Comparison of ENCODE assay signal across 29 cellular contexts in the genomic region with DNA sequence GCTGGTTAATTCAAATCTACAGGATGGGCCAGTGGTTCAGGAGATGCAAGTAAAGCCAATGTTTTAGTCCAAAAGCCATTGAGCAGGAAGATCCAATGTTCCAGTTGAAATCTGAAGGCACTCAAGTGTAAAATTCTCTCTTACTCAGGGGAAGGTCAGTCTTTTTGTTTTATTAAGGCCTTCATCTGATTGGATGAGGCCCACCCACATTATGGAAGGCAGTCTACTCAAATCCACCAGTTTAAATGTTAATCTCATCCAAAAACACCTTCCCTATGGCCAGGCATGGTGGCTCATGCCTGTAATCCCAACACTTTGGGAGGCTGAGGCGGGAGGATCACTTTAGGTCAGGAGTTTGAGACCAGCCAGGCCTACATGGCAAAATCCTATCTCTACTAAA. TPM values are rescaled to one million over a fixed set of nuclear protein-coding genes. Genes with fewer than 3 reads are reported as not detected.
"Had no signal": no experiment of that assay in that cellular context is flagged by ENCODE, and none has a peak within 500 bp of the region (broad histone marks: within the 10 kb centered on the region; RNA-seq: fewer than 3 reads in every experiment).

No MANE protein-coding gene starts in this region.

- ATAC-seq: stimulated activated effector memory CD8-positive, alpha-beta T cell treated with anti-CD3 and anti-CD28 coated beads, Interleukin-12 subunit alpha, Interleukin-12 subunit beta, amount 100 ng/mL, for 72 hours; stimulated activated memory B cell treated with anti-CD40 and anti-IgM and Interleukin-4, amounts not matched to agents 10 μg/mL and 1 μg/mL and 100 μg/mL, for 72 hours; stimulated activated naive B cell treated with anti-CD40 and anti-IgM and Interleukin-4, amounts not matched to agents 10 μg/mL and 1 μg/mL and 100 μg/mL, for 72 hours; stimulated activated naive CD8-positive, alpha-beta T cell treated with anti-CD3 and anti-CD28 coated beads, Interleukin-15, amount 100 ng/mL, for 72 hours; stimulated activated naive CD8-positive, alpha-beta T cell treated with anti-CD3 and anti-CD28 coated beads, Interleukin-15, Interleukin-2, amounts not matched to agents 100 U/mL and 50 U/mL, for 24 hours; upper lobe of right lung had no signal

- H3K36me3 ChIP-seq: stomach, suprapubic skin, thoracic aorta, thyroid gland, tibial artery, tibial nerve, transverse colon, upper lobe of left lung, upper lobe of right lung, uterus, vagina had no signal

- H3K4me1 Mint-ChIP-seq: stimulated activated effector memory CD8-positive, alpha-beta T cell treated with anti-CD3 and anti-CD28 coated beads, Interleukin-12 subunit alpha, Interleukin-12 subunit beta, amount 100 ng/mL, for 72 hours; stimulated activated naive B cell treated with anti-CD40 and anti-IgM and Interleukin-4, amounts not matched to agents 10 μg/mL and 1 μg/mL and 100 μg/mL, for 72 hours; stimulated activated naive CD8-positive, alpha-beta T cell treated with anti-CD3 and anti-CD28 coated beads, Interleukin-15, amount 100 ng/mL, for 72 hours had no signal

- H3K4me3 Mint-ChIP-seq: stimulated activated effector memory CD8-positive, alpha-beta T cell treated with anti-CD3 and anti-CD28 coated beads, Interleukin-12 subunit alpha, Interleukin-12 subunit beta, amount 100 ng/mL, for 72 hours; stimulated activated memory B cell treated with anti-CD40 and anti-IgM and Interleukin-4, amounts not matched to agents 10 μg/mL and 1 μg/mL and 100 μg/mL, for 72 hours; stimulated activated naive B cell treated with anti-CD40 and anti-IgM and Interleukin-4, amounts not matched to agents 10 μg/mL and 1 μg/mL and 100 μg/mL, for 72 hours; stimulated activated naive CD8-positive, alpha-beta T cell treated with anti-CD3 and anti-CD28 coated beads, Interleukin-15, amount 100 ng/mL, for 72 hours; stimulated activated naive CD8-positive, alpha-beta T cell treated with anti-CD3 and anti-CD28 coated beads, Interleukin-15, Interleukin-2, amounts not matched to agents 100 ng/mL and 50 ng/mL, for 24 hours; type B pancreatic cell had no signal

- H3K9me3 ChIP-seq: stomach, suprapubic skin, testis, thoracic aorta, thyroid gland, tibial artery, tibial nerve, transverse colon, upper lobe of left lung, upper lobe of right lung, uterus, vagina had no signal

- H3K27me3 ChIP-seq: suprapubic skin, testis, thyroid gland, tibial nerve, transverse colon, upper lobe of left lung, uterus, vagina had no signal

- H3K4me1 ChIP-seq: stomach, suprapubic skin, testis, thyroid gland, tibial artery, tibial nerve, transverse colon, upper lobe of left lung, upper lobe of right lung, uterus, vagina had no signal

- H3K36me3 Mint-ChIP-seq: stimulated activated effector memory CD8-positive, alpha-beta T cell treated with anti-CD3 and anti-CD28 coated beads, Interleukin-12 subunit alpha, Interleukin-12 subunit beta, amount 100 ng/mL, for 72 hours; stimulated activated memory B cell treated with anti-CD40 and anti-IgM and Interleukin-4, amounts not matched to agents 10 μg/mL and 1 μg/mL and 100 μg/mL, for 72 hours; stimulated activated naive B cell treated with anti-CD40 and anti-IgM and Interleukin-4, amounts not matched to agents 10 μg/mL and 1 μg/mL and 100 μg/mL, for 72 hours; type B pancreatic cell had no signal

- H3K27ac Mint-ChIP-seq: stimulated activated effector memory CD8-positive, alpha-beta T cell treated with anti-CD3 and anti-CD28 coated beads, Interleukin-12 subunit alpha, Interleukin-12 subunit beta, amount 100 ng/mL, for 72 hours; stimulated activated memory B cell treated with anti-CD40 and anti-IgM and Interleukin-4, amounts not matched to agents 10 μg/mL and 1 μg/mL and 100 μg/mL, for 72 hours; stimulated activated naive B cell treated with anti-CD40 and anti-IgM and Interleukin-4, amounts not matched to agents 10 μg/mL and 1 μg/mL and 100 μg/mL, for 72 hours; stimulated activated naive CD8-positive, alpha-beta T cell treated with anti-CD3 and anti-CD28 coated beads, Interleukin-15, amount 100 ng/mL, for 72 hours; stimulated activated naive CD8-positive, alpha-beta T cell treated with anti-CD3 and anti-CD28 coated beads, Interleukin-15, Interleukin-2, amounts not matched to agents 100 ng/mL and 50 ng/mL, for 24 hours; type B pancreatic cell had no signal

- H3K27me3 Mint-ChIP-seq: type B pancreatic cell had no signal

- H3K4me3 ChIP-seq: stomach, suprapubic skin, testis, thoracic aorta, thyroid gland, tibial artery, tibial nerve, transverse colon, upper lobe of left lung, upper lobe of right lung, uterus, vagina had no signal

- H3K27ac ChIP-seq: stomach, suprapubic skin, testis, thoracic aorta, thyroid gland, tibial artery, tibial nerve, transverse colon, upper lobe of left lung, upper lobe of right lung, uterus, vagina had no signal

- DNase-seq: stimulated activated CD4-positive, alpha-beta T cell treated with anti-CD3 and anti-CD28 coated beads, Interleukin-2, amount 100 ng/mL, for 48 hours; stimulated activated CD4-positive, alpha-beta T cell treated with anti-CD3 and anti-CD28 coated beads, Interleukin-4, amount 100 ng/mL, for 1 hour; stimulated activated CD4-positive, alpha-beta T cell treated with anti-CD3 and anti-CD28 coated beads, Interleukin-4, amount 100 ng/mL, for 24 hours; stimulated activated CD4-positive, alpha-beta T cell treated with anti-CD3 and anti-CD28 coated beads, Interleukin-4, amount 100 ng/mL, for 4 hours; stimulated activated CD8-positive, alpha-beta memory T cell treated with anti-CD3 and anti-CD28 coated beads, Interleukin-4, amount 100 ng/mL, for 48 hours; stimulated activated naive B cell treated with anti-CD40 and anti-IgM and Interleukin-4, amounts not matched to agents 10 μg/mL and 1 μg/mL and 100 μg/mL, for 72 hours; stimulated activated naive CD4-positive, alpha-beta T cell; stimulated activated naive CD4-positive, alpha-beta T cell treated with Interleukin-2 at 50 U/mL for 16 hours; stimulated activated naive CD8-positive, alpha-beta T cell treated with anti-CD3 and anti-CD28 coated beads, Interleukin-15, amount 100 ng/mL, for 72 hours; stimulated activated naive CD8-positive, alpha-beta T cell treated with anti-CD3 and anti-CD28 coated beads, Interleukin-15, Interleukin-2, amounts not matched to agents 100 U/mL and 50 U/mL, for 24 hours; stomach; substantia nigra; testis; thyroid gland; tibial artery; transverse colon; trophoblast cell; upper lobe of left lung; upper lobe of right lung; uterus had no signal

- FAIRE-seq: urothelium cell line had no signal

- H3K9me3 Mint-ChIP-seq: stimulated activated effector memory CD8-positive, alpha-beta T cell treated with anti-CD3 and anti-CD28 coated beads, Interleukin-12 subunit alpha, Interleukin-12 subunit beta, amount 100 ng/mL, for 72 hours; stimulated activated memory B cell treated with anti-CD40 and anti-IgM and Interleukin-4, amounts not matched to agents 10 μg/mL and 1 μg/mL and 100 μg/mL, for 72 hours; stimulated activated naive B cell treated with anti-CD40 and anti-IgM and Interleukin-4, amounts not matched to agents 10 μg/mL and 1 μg/mL and 100 μg/mL, for 72 hours; stimulated activated naive CD8-positive, alpha-beta T cell treated with anti-CD3 and anti-CD28 coated beads, Interleukin-15, amount 100 ng/mL, for 72 hours; stimulated activated naive CD8-positive, alpha-beta T cell treated with anti-CD3 and anti-CD28 coated beads, Interleukin-15, Interleukin-2, amounts not matched to agents 100 ng/mL and 50 ng/mL, for 24 hours; type B pancreatic cell had no signal

RNA-seq across cellular contexts. Expression of a gene that starts 31.3 kb away (rescaled TPM):
- total RNA-seq: suprapubic skin had no signal
